Comparison of ENCODE assay signal across 21 cellular contexts in the genomic region with DNA sequence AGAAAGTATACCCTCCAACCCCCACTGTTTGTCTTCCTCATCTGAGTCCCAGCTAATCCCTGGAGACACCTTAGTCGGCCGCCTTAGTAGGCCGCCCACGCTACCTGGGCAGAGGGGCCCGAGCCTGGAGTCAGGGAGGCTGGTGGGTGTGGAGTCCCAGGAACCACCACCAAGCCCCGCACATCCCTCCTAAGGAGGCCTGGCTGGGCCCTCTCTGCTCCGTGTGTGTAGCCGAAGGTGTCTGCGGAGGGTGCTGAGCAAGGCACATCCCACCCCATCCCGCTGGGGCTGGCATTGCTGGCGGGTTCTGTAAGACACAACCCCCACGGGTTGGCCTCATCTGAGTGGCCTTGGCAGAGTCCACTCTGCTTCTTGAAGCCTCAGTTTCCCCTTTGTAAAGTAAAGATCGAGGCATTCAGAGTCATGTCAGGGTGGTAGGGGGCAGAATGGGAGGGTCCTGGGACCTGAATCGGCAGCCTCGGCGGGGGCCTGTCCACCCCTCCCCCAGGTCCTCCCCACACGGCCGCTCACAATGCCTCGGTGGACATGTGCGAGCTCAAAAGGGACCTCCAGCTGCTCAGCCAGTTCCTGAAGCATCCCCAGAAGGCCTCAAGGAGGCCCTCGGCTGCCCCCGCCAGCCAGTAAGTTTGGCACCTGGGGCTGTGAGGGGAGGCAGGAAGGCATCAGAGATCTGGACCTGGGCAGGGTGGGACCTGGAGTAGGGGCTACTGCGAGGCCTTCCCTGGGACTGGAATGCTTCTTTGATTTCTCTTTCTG. TPM values are rescaled to one million over a fixed set of nuclear protein-coding genes. Genes with fewer than 3 reads are reported as not detected.
"Had no signal": no experiment of that assay in that cellular context is flagged by ENCODE, and none has a peak within 500 bp of the region (broad histone marks: within the 10 kb centered on the region; RNA-seq: fewer than 3 reads in every experiment).

No MANE protein-coding gene starts in this region.

- H3K27me3 Mint-ChIP-seq: activated CD4-positive, alpha-beta T cell treated with anti-CD3 and anti-CD28 coated beads for 36 hours; activated naive CD8-positive, alpha-beta T cell treated with anti-CD3 and anti-CD28 coated beads for 36 hours; activated T-helper 17 cell treated with anti-CD3 and anti-CD28 coated beads, Interleukin-2, amount 50 U/mL, for 72 hours had no signal

- H3K4me1 ChIP-seq: prostate gland had no signal

- H3K36me3 ChIP-seq: brain microvascular endothelial cell, right atrium auricular region had no signal

- H3K9me3 ChIP-seq: prostate gland, right atrium auricular region, tibial artery had no signal

- H3K4me3 Mint-ChIP-seq: activated CD4-positive, alpha-beta T cell treated with anti-CD3 and anti-CD28 coated beads for 36 hours; activated naive CD8-positive, alpha-beta T cell treated with anti-CD3 and anti-CD28 coated beads for 36 hours; WTC11 had no signal

- H3K27ac Mint-ChIP-seq: activated CD4-positive, alpha-beta T cell treated with anti-CD3 and anti-CD28 coated beads for 36 hours; activated naive CD8-positive, alpha-beta T cell treated with anti-CD3 and anti-CD28 coated beads for 36 hours; WTC11 had no signal

- H3K4me3 ChIP-seq: prostate gland, right atrium auricular region, tibial artery had no signal

- H3K9me3 Mint-ChIP-seq: activated naive CD8-positive, alpha-beta T cell treated with anti-CD3 and anti-CD28 coated beads for 36 hours; activated T-helper 17 cell treated with anti-CD3 and anti-CD28 coated beads, Interleukin-2, amount 50 U/mL, for 72 hours; WTC11 had no signal

- H3K27me3 ChIP-seq: brain microvascular endothelial cell, right atrium auricular region had no signal

- H3K27ac ChIP-seq: brain microvascular endothelial cell, prostate gland, right atrium auricular region, tibial artery had no signal

- ATAC-seq: activated CD4-positive, alpha-beta T cell treated with anti-CD3 and anti-CD28 coated beads for 36 hours; stimulated activated naive CD8-positive, alpha-beta T cell treated with anti-CD3 and anti-CD28 coated beads, Interleukin-15, Interleukin-2, amounts not matched to agents 100 U/mL and 50 U/mL, for 24 hours; WTC11 had no signal

- DNase-seq: activated CD4-positive, alpha-beta T cell treated with anti-CD3 and anti-CD28 coated beads for 36 hours; activated CD4-positive, alpha-beta T cell treated with anti-CD3 and anti-CD28 coated beads, Interleukin-2, amount 50 U/mL, for 48 hours; activated naive CD4-positive, alpha-beta T cell; activated naive CD8-positive, alpha-beta T cell treated with anti-CD3 and anti-CD28 coated beads for 36 hours; activated T-cell treated with anti-CD3 and anti-CD28 coated beads, Interleukin-2, amount 50 U/mL, for 1 hour; brain microvascular endothelial cell; cortex of kidney; head of caudate nucleus; mesendoderm; stimulated activated CD4-positive, alpha-beta T cell treated with anti-CD3 and anti-CD28 coated beads, Interleukin-2, amount 100 ng/mL, for 24 hours; stimulated activated naive CD8-positive, alpha-beta T cell treated with anti-CD3 and anti-CD28 coated beads, Interleukin-15, Interleukin-2, amounts not matched to agents 100 U/mL and 50 U/mL, for 24 hours; substantia nigra; tibial artery had no signal

- H3K36me3 Mint-ChIP-seq: activated naive CD8-positive, alpha-beta T cell treated with anti-CD3 and anti-CD28 coated beads for 36 hours; WTC11 had no signal

RNA-seq across cellular contexts. Expression of a gene that starts 15.2 kb away (rescaled TPM):
- total RNA-seq: activated CD4-positive, alpha-beta T cell treated with anti-CD3 and anti-CD28 coated beads for 36 hours; activated naive CD8-positive, alpha-beta T cell treated with anti-CD3 and anti-CD28 coated beads for 36 hours; activated T-helper 17 cell treated with anti-CD3 and anti-CD28 coated beads, Interleukin-2, amount 50 U/mL, for 72 hours; frontal cortex; osteoblast; prostate gland had no signal

RNA-seq across cellular contexts. Expression of a gene that starts 41.7 kb away (rescaled TPM):
- total RNA-seq: activated naive CD8-positive, alpha-beta T cell treated with anti-CD3 and anti-CD28 coated beads for 36 hours; activated T-helper 17 cell treated with anti-CD3 and anti-CD28 coated beads, Interleukin-2, amount 50 U/mL, for 72 hours; osteoblast; right atrium auricular region; urinary bladder; WTC11 had no signal
- polyA plus RNA-seq: esophagus, urinary bladder had no signal
